In the genomic region with DNA sequence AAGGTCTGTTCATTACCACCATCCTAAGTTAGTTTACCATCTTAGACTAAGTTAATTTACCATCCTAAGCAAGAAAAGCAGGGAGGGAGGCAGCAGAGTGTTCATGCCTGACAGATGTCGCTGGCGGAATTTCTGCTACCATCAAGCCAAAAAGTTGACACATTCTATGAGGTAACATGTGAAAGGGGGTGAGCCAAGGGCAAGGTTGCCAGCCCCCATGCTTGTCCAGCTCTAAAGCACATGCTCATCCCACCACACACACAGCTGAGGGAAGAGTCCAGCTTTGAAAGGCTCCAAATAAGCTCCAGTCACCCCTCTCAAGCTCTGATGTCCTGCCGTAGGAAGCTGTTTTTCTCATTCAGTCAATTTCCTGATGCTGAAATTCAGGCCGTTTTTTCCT, we compare ENCODE assay signal across 20 cellular contexts. TPM values are rescaled to one million over a fixed set of nuclear protein-coding genes. Genes with fewer than 3 reads are reported as not detected.
DNase-seq lines count a peak whose midpoint lies in the region; ATAC-seq, FAIRE-seq and TF ChIP-seq lines count a peak whose summit lies in the region.
"Had no signal": no experiment of that assay in that cellular context is flagged by ENCODE, and none has a peak within 500 bp of the region (broad histone marks: within the 10 kb centered on the region; RNA-seq: fewer than 3 reads in every experiment).

No MANE protein-coding gene starts in this region.

- H3K4me3 ChIP-seq in K562: no peak overlapping the region
- H3K4me3 ChIP-seq: esophagus squamous epithelium, left ventricle myocardium inferior had no signal

- H3K4me1 ChIP-seq in K562 (replicated peaks in 1 of 2; ENCODE audit: control insufficient read depth in 2 of 2, insufficient read depth in 2 of 2, low read length in 2 of 2): peaks cover 5 to 24% of the 10 kb centered on the region in 2 experiments

- in situ Hi-C loops in K562 (cut with MboI): no loop called here

- H3K9me1 ChIP-seq in K562 (ENCODE audit: control insufficient read depth, insufficient read depth, low read length): peaks cover 5% of the 10 kb centered on the region

- TF ChIP-seq EP300 in K562 (IDR thresholded peaks at IDR 0.05; ENCODE audit: low read length): no peak

- peak overlapping the region; percentile 82 for H3K27ac Mint-ChIP-seq in activated naive CD4-positive, alpha-beta T cell treated with anti-CD3 and anti-CD28 coated beads, Interleukin-2, amount 10 ng/mL, durations not matched to agents 7 days and 5 days
- peak overlapping the region; percentile 97 to 99 for H3K27ac Mint-ChIP-seq in T-cell
- H3K27ac Mint-ChIP-seq in stimulated activated memory B cell treated with anti-CD40 and anti-IgM and Interleukin-4, amounts not matched to agents 10 μg/mL and 1 μg/mL and 100 μg/mL, for 72 hours: peak overlapping the region; percentile 83
- H3K27ac Mint-ChIP-seq: H9 had no signal

- no peak overlapping the region for H3K9ac ChIP-seq in K562 (ENCODE audit: insufficient read depth in 1 of 2, low read depth in 2 of 2, low read length in 2 of 2)

- no peaks in the 10 kb centered on the region for H3K9me3 ChIP-seq in K562 (replicated peaks; ENCODE audit: control insufficient read depth, insufficient read depth, low read depth, low read length)
- H3K9me3 ChIP-seq: esophagus squamous epithelium, left ventricle myocardium inferior had no signal

- no TSS peak for BruUV-seq in K562 (replicated peaks; lab: Mats Ljungman, UMichigan)

- POLR2A ChIA-PET in T-cell (lab: Charles Lee): interaction anchor here (0.6 to 1.6 kb wide), 3 partner anchors 9 to 15 kb away, joined by 3 to 5 read pairs (median 4); no protein-coding TSS in a partner anchor
- POLR2A ChIA-PET in K562 (lab: Yijun Ruan, JAX): interaction anchor here (1.0 to 1.8 kb wide), 3 partner anchors 8 to 11 kb away, joined by 3 to 19 read pairs (median 3); no protein-coding TSS in a partner anchor

- peaks cover 69% of the 10 kb centered on the region for H3K36me3 ChIP-seq in K562 (ENCODE audit: control insufficient read depth, insufficient read depth, low read length)
- H3K36me3 ChIP-seq: left ventricle myocardium inferior had no signal

- H3K27me3 Mint-ChIP-seq in activated naive CD4-positive, alpha-beta T cell treated with anti-CD3 and anti-CD28 coated beads, Interleukin-2, amount 10 ng/mL, durations not matched to agents 7 days and 5 days: no peaks in the 10 kb centered on the region
- H3K27me3 Mint-ChIP-seq in T-cell: no peaks in the 10 kb centered on the region
- H3K27me3 Mint-ChIP-seq in stimulated activated memory B cell treated with anti-CD40 and anti-IgM and Interleukin-4, amounts not matched to agents 10 μg/mL and 1 μg/mL and 100 μg/mL, for 72 hours: no peaks in the 10 kb centered on the region

- H3K36me3 Mint-ChIP-seq in activated naive CD4-positive, alpha-beta T cell treated with anti-CD3 and anti-CD28 coated beads, Interleukin-2, amount 10 ng/mL, durations not matched to agents 7 days and 5 days: peaks cover 93% of the 10 kb centered on the region
- H3K36me3 Mint-ChIP-seq in T-cell: peaks cover 65% of the 10 kb centered on the region
- H3K36me3 Mint-ChIP-seq in stimulated activated memory B cell treated with anti-CD40 and anti-IgM and Interleukin-4, amounts not matched to agents 10 μg/mL and 1 μg/mL and 100 μg/mL, for 72 hours: peaks cover 82% of the 10 kb centered on the region

- FAIRE-seq in K562 (lab: Jason Lieb, UNC): no peak

- no peak overlapping the region for H3K27ac ChIP-seq in K562 (ENCODE audit: extremely low read depth, low read depth, low read length)
- H3K27ac ChIP-seq: esophagus squamous epithelium, left ventricle myocardium inferior had no signal

- no peak overlapping the region for H3K4me2 ChIP-seq in K562 (ENCODE audit: insufficient read depth, low read length)

- TF ChIP-seq POLR2A in K562 (conservative IDR thresholded peaks at IDR 0.05): no peak

- 72% methylated on average over 4 of the region's 4 CpGs for WGBS in K562 (ENCODE audit: insufficient coverage, low coverage, missing lambda C conversion rate)

- CTCF ChIA-PET in activated naive CD4-positive, alpha-beta T cell treated with anti-CD3 and anti-CD28 coated beads, Interleukin-2, amount 10 ng/mL, durations not matched to agents 7 days and 5 days (lab: Charles Lee): interaction anchor here (0.9 to 19.4 kb wide), 4 partner anchors 11 to 21 kb away, joined by 3 to 414 read pairs (median 16); no protein-coding TSS in a partner anchor
- CTCF ChIA-PET in T-cell (lab: Charles Lee): interaction anchor here (1.1 to 1.5 kb wide), 3 partner anchors 9 to 23 kb away, joined by 3 to 5 read pairs (median 3); no protein-coding TSS in a partner anchor
- CTCF ChIA-PET in K562 (lab: Yijun Ruan, JAX; ENCODE audit: low intra/inter-chr PET ratio): no interaction called here

- no peaks in the 10 kb centered on the region for H3K9me3 Mint-ChIP-seq in activated naive CD4-positive, alpha-beta T cell treated with anti-CD3 and anti-CD28 coated beads, Interleukin-2, amount 10 ng/mL, durations not matched to agents 7 days and 5 days
- no peaks in the 10 kb centered on the region for H3K9me3 Mint-ChIP-seq in T-cell
- H3K9me3 Mint-ChIP-seq in stimulated activated memory B cell treated with anti-CD40 and anti-IgM and Interleukin-4, amounts not matched to agents 10 μg/mL and 1 μg/mL and 100 μg/mL, for 72 hours: no peaks in the 10 kb centered on the region
- H3K9me3 Mint-ChIP-seq: H9 had no signal

- peaks cover 3% of the 10 kb centered on the region; the same call in 1 of the 2 replicates for H4K20me1 ChIP-seq in K562 (replicated peaks; ENCODE audit: control insufficient read depth, insufficient read depth, low read length)

- TF ChIP-seq RAD21 in K562 (CRISPR knock-in tag; conservative IDR thresholded peaks at IDR 0.05 in 1 of 2, IDR thresholded peaks at IDR 0.05 in 1 of 2): no peak

- no peak overlapping the region for H2AFZ ChIP-seq in K562 (ENCODE audit: low read depth, low read length)

- no peak for ATAC-seq in T-cell (replicated peaks in 1 of 4)
- ATAC-seq in K562: no peak
- ATAC-seq in stimulated activated memory B cell treated with anti-CD40 and anti-IgM and Interleukin-4, amounts not matched to agents 10 μg/mL and 1 μg/mL and 100 μg/mL, for 72 hours: no peak
- ATAC-seq in GM21717 (IDR thresholded peaks at IDR 0.05; ENCODE audit: unreplicated experiment): no peak
- ATAC-seq: sciatic nerve had no signal

- TF ChIP-seq CTCF in K562 (IDR thresholded peaks at IDR 0.05 in 2 of 3, conservative IDR thresholded peaks at IDR 0.05 in 1 of 3; ENCODE audit: insufficient read depth in 2 of 3, low read depth in 1 of 3, low read length in 3 of 3): no peak

- peaks cover 99% of the 10 kb centered on the region for H3K4me1 Mint-ChIP-seq in activated naive CD4-positive, alpha-beta T cell treated with anti-CD3 and anti-CD28 coated beads, Interleukin-2, amount 10 ng/mL, durations not matched to agents 7 days and 5 days
- H3K4me1 Mint-ChIP-seq in T-cell: peaks cover 99% of the 10 kb centered on the region in 3 donors
- H3K4me1 Mint-ChIP-seq in stimulated activated memory B cell treated with anti-CD40 and anti-IgM and Interleukin-4, amounts not matched to agents 10 μg/mL and 1 μg/mL and 100 μg/mL, for 72 hours: peaks cover 97% of the 10 kb centered on the region

- peak overlapping the region; percentile 56 for H3K4me3 Mint-ChIP-seq in activated naive CD4-positive, alpha-beta T cell treated with anti-CD3 and anti-CD28 coated beads, Interleukin-2, amount 10 ng/mL, durations not matched to agents 7 days and 5 days
- H3K4me3 Mint-ChIP-seq in T-cell: peak overlapping the region; percentile 68 to 96 (median 75)
- no peak overlapping the region for H3K4me3 Mint-ChIP-seq in stimulated activated memory B cell treated with anti-CD40 and anti-IgM and Interleukin-4, amounts not matched to agents 10 μg/mL and 1 μg/mL and 100 μg/mL, for 72 hours
- H3K4me3 Mint-ChIP-seq: H9 had no signal

- H3K27me3 ChIP-seq in K562 (ENCODE audit: control insufficient read depth in 2 of 2, insufficient read depth in 2 of 2, low read length in 2 of 2): no peaks in the 10 kb centered on the region
- H3K27me3 ChIP-seq: esophagus squamous epithelium had no signal

- no peak for DNase-seq in activated naive CD4-positive, alpha-beta T cell treated with anti-CD3 and anti-CD28 coated beads, Interleukin-2, amount 10 ng/mL, durations not matched to agents 7 days and 5 days
- no peak for DNase-seq in activated naive CD4-positive, alpha-beta T cell (lab: John Stamatoyannopoulos, UW)
- DNase-seq in T-cell (no peak), K562 (ENCODE audit: extremely low read depth in 1 of 4, low spot score in 3 of 4) (no peak), T1000 (lab: John Stamatoyannopoulos, UW) (no peak), A172 (ENCODE audit: low spot score) (no peak)
- DNase-seq: activated CD8-positive, alpha-beta memory T cell treated with anti-CD3 and anti-CD28 coated beads, Interleukin-2, amount 50 U/mL, for 48 hours; Calu3; caudate nucleus; esophagus squamous epithelium; glutamatergic neuron; H9; IMR-90; left ventricle myocardium inferior; NCI-H2081; NCI-H510A treated with DMSO at 0.1 percent for 48 hours had no signal

- intact Hi-C loops in K562 (cut with micrococcal nuclease): no loop called here

- peaks cover 35% of the 10 kb centered on the region for H3K79me2 ChIP-seq in K562 (ENCODE audit: control insufficient read depth, insufficient read depth, low read length)

RNA-seq across cellular contexts. Expression of gene EIF2D, which starts 46.3 kb away (rescaled TPM):
- total RNA-seq in T-cell: 10 to 100 TPM; 48.0 to 56.7 (median 49.3) TPM
- total RNA-seq in K562 (2011; cell fraction: chromatin; rRNA removed; ENCODE audit: low replicate concordance): 150 and 157 TPM in 2 replicates
- 80.9 and 87.9 TPM in 2 replicates for total RNA-seq in K562 (2011; cell fraction: nucleolus; rRNA removed)
- 121 and 150 TPM in 2 replicates for total RNA-seq in K562 (2011; cell fraction: nucleoplasm; rRNA removed)
- total RNA-seq in K562 (2014; rRNA removed): 85.9 and 106 TPM in 2 replicates
- 92.7 and 93.9 TPM in 2 replicates for total RNA-seq in K562 (2014; rRNA removed; fragmentation: Illumina TruSeq; extraction: Trizol)
- 85.1 and 86.5 TPM in 2 replicates for total RNA-seq in K562 (2015; rRNA removed; fragmentation: Illumina TruSeq; extraction: Trizol)
- total RNA-seq in K562 (2021): 81.1 and 82.1 TPM in 2 replicates
- polyA plus RNA-seq in K562 (2011; rRNA removed): 138 and 152 TPM in 2 replicates
- 91.2 and 121 TPM in 2 replicates for polyA plus RNA-seq in K562 (2011; cell fraction: cytosol; rRNA removed)
- polyA plus RNA-seq in K562 (2011; cell fraction: nucleus; rRNA removed): 209 and 264 TPM in 2 replicates
- polyA plus RNA-seq in K562 (2012): 76.3 and 124 TPM in 2 replicates
- polyA plus RNA-seq in K562 (2014; fragmentation: Illumina TruSeq; extraction: Trizol): 111 and 128 TPM in 2 replicates
- polyA plus RNA-seq in K562 (2014; fragmentation: Nextera tagmentation; extraction: Ambion mirVana): 100 to 1,000 TPM in 1 of 2 experiments, 10 to 100 TPM in 1; 86.9 to 130 TPM
- 113 and 131 TPM in 2 replicates for polyA plus RNA-seq in K562 (2014; rRNA removed)
- 109 and 116 TPM in 2 replicates for polyA minus RNA-seq in K562 (2011; rRNA and poly(A)+ RNA removed)
- polyA minus RNA-seq in K562 (2011; cell fraction: cytosol; rRNA and poly(A)+ RNA removed): 50.0 and 50.6 TPM in 2 replicates
- 51.2 and 78.6 TPM in 2 replicates for polyA minus RNA-seq in K562 (2011; cell fraction: nucleus; rRNA and poly(A)+ RNA removed)
- 53.6 and 54.7 TPM in 2 replicates for total RNA-seq in A172 (2014; rRNA removed; shearing (Covaris generic))

RNA-seq across cellular contexts. Expression of gene RASSF5, which starts 58.6 kb away (rescaled TPM):
- total RNA-seq in T-cell (100 to 1,000 TPM; 174 to 224 (median 204) TPM), K562 (2014; rRNA removed) (25.2 and 32.1 TPM in 2 replicates), K562 (2014; rRNA removed; fragmentation: Illumina TruSeq; extraction: Trizol) (20.3 and 21.7 TPM in 2 replicates), K562 (2015; rRNA removed; fragmentation: Illumina TruSeq; extraction: Trizol) (26.7 and 28.5 TPM in 2 replicates), K562 (2021) (35.2 and 38.1 TPM in 2 replicates)
- 17.2 and 26.4 TPM in 2 replicates for total RNA-seq in K562 (2011; cell fraction: chromatin; rRNA removed; ENCODE audit: low replicate concordance)
- 14.7 and 19.2 TPM in 2 replicates for total RNA-seq in K562 (2011; cell fraction: nucleolus; rRNA removed)
- total RNA-seq in K562 (2011; cell fraction: nucleoplasm; rRNA removed): 15.8 and 17.7 TPM in 2 replicates
- polyA plus RNA-seq in K562 (2011; rRNA removed) (20.8 and 42.4 TPM in 2 replicates), K562 (2014; fragmentation: Illumina TruSeq; extraction: Trizol) (36.1 and 41.0 TPM in 2 replicates), K562 (2014; fragmentation: Nextera tagmentation; extraction: Ambion mirVana) (1 to 10 TPM; 6.1 to 6.9 TPM), K562 (2014; rRNA removed) (27.4 and 27.9 TPM in 2 replicates)
- 24.2 and 36.3 TPM in 2 replicates for polyA plus RNA-seq in K562 (2011; cell fraction: cytosol; rRNA removed)
- 58.6 and 70.3 TPM in 2 replicates for polyA plus RNA-seq in K562 (2011; cell fraction: nucleus; rRNA removed)
- polyA plus RNA-seq in K562 (2012): 33.6 and 70.4 TPM in 2 replicates
- 24.4 and 42.9 TPM in 2 replicates for polyA minus RNA-seq in K562 (2011; rRNA and poly(A)+ RNA removed)
- polyA minus RNA-seq in K562 (2011; cell fraction: cytosol; rRNA and poly(A)+ RNA removed): 19.2 and 30.5 TPM in 2 replicates
- polyA minus RNA-seq in K562 (2011; cell fraction: nucleus; rRNA and poly(A)+ RNA removed): 23.4 and 57.9 TPM in 2 replicates
- 3.3 and 5.8 TPM in 2 replicates for total RNA-seq in A172 (2014; rRNA removed; shearing (Covaris generic))
- total RNA-seq: osteocyte had no signal

Comparison
In these comparisons a context has a peak if more than half of its experiments do, and no peak if none do; other contexts are left out.
1. RNA of gene RASSF5, which starts 58.6 kb away (total RNA-seq): 174 to 224 TPM in T-cell; 14.7 to 38.1 TPM in K562 and 3.3 to 5.8 TPM in A172; every median in the first group is over 4 times any median in the second.
2. Peak in every context shown above with its lines, with median percentiles within 50 percentile points of each other: H3K27ac Mint-ChIP-seq.